Comparison of ENCODE assay signal across 9 cellular contexts in genomic region chr15:94206463-94207167, GRCh38. TPM values are rescaled to one million over a fixed set of nuclear protein-coding genes. Genes with fewer than 3 reads are reported as not detected.
DNase-seq lines count a peak whose midpoint lies in the region; ATAC-seq and TF ChIP-seq lines count a peak whose summit lies in the region.
"Had no signal": no experiment of that assay in that cellular context is flagged by ENCODE, and none has a peak within 500 bp of the region (broad histone marks: within the 10 kb centered on the region; RNA-seq: fewer than 3 reads in every experiment).

No MANE protein-coding gene starts in this region.

- no peaks in the 10 kb centered on the region for H3K36me3 Mint-ChIP-seq in CD8-positive, alpha-beta memory T cell
- peaks cover 32% of the 10 kb centered on the region for H3K36me3 Mint-ChIP-seq in activated CD8-positive, alpha-beta memory T cell treated with anti-CD3 and anti-CD28 coated beads, Interleukin-2, amount 10 ng/mL, durations not matched to agents 7 days and 5 days

- peaks cover 4 to 7% of the 10 kb centered on the region in 2 donors for H3K27me3 Mint-ChIP-seq in CD8-positive, alpha-beta memory T cell
- H3K27me3 Mint-ChIP-seq in activated CD8-positive, alpha-beta memory T cell treated with anti-CD3 and anti-CD28 coated beads, Interleukin-2, amount 10 ng/mL, durations not matched to agents 7 days and 5 days = no peaks in the 10 kb centered on the region

- intact Hi-C loops in mucosa of descending colon (cut with DNase I, micrococcal nuclease) = no loop called here

- no peaks in the 10 kb centered on the region for H3K9me3 ChIP-seq in CD8-positive, alpha-beta memory T cell (ENCODE audit: low read length)
- H3K9me3 ChIP-seq in mucosa of descending colon = no peaks in the 10 kb centered on the region

- H3K27ac ChIP-seq in CD8-positive, alpha-beta memory T cell (ENCODE audit: low read depth, low read length) = no peak overlapping the region

- peak overlapping the region in 6 of 7 donors; percentile 56 to 83 (median 71) for H3K4me3 Mint-ChIP-seq in CD8-positive, alpha-beta memory T cell
- H3K4me3 Mint-ChIP-seq in activated CD8-positive, alpha-beta memory T cell treated with anti-CD3 and anti-CD28 coated beads, Interleukin-2, amount 10 ng/mL, durations not matched to agents 7 days and 5 days = peak overlapping the region; percentile 66

- DNase-seq in CD8-positive, alpha-beta memory T cell = no peak
- peak; percentile 92 for DNase-seq in activated CD8-positive, alpha-beta memory T cell treated with anti-CD3 and anti-CD28 coated beads, Interleukin-2, amount 10 ng/mL, durations not matched to agents 7 days and 5 days
- DNase-seq in mucosa of descending colon (no peak), NCI-H1048 (lab: John Stamatoyannopoulos, UW) (no peak), NCI-H1417 treated with DMSO at 0.1 percent for 48 hours (lab: John Stamatoyannopoulos, UW) (no peak), NCI-H146 treated with DMSO at 0.1 percent for 48 hours (lab: John Stamatoyannopoulos, UW; ENCODE audit: unreplicated experiment) (no peak)
- DNase-seq: GOT3 had no signal

- TF ChIP-seq CTCF in mucosa of descending colon (IDR thresholded peaks at IDR 0.05) = no peak

- H3K27me3 ChIP-seq in CD8-positive, alpha-beta memory T cell (ENCODE audit: insufficient read depth, low read length, poor library complexity, severe bottlenecking) = no peaks in the 10 kb centered on the region

- no peaks in the 10 kb centered on the region for H3K36me3 ChIP-seq in CD8-positive, alpha-beta memory T cell (ENCODE audit: insufficient read depth, low read length)
- H3K36me3 ChIP-seq in mucosa of descending colon (ENCODE audit: low read depth) = no peaks in the 10 kb centered on the region

- no peak overlapping the region for H3K4me3 ChIP-seq in CD8-positive, alpha-beta memory T cell (ENCODE audit: low read length)
- H3K4me3 ChIP-seq in mucosa of descending colon = no peak overlapping the region

- H3K4me1 ChIP-seq in CD8-positive, alpha-beta memory T cell (ENCODE audit: insufficient read depth, low read length) = no peaks in the 10 kb centered on the region
- H3K4me1 ChIP-seq in mucosa of descending colon (ENCODE audit: low read depth) = no peaks in the 10 kb centered on the region

- POLR2A ChIA-PET in CD8-positive, alpha-beta memory T cell (lab: Charles Lee) = no interaction called here

- H3K9me3 Mint-ChIP-seq in CD8-positive, alpha-beta memory T cell = peaks cover 0 to 2% (median 0%) of the 10 kb centered on the region in 5 donors
- no peaks in the 10 kb centered on the region for H3K9me3 Mint-ChIP-seq in activated CD8-positive, alpha-beta memory T cell treated with anti-CD3 and anti-CD28 coated beads, Interleukin-2, amount 10 ng/mL, durations not matched to agents 7 days and 5 days (ENCODE audit: low read depth)

- peak; percentile 70 for ATAC-seq in HG03097 (IDR thresholded peaks at IDR 0.05; ENCODE audit: low FRiP score, unreplicated experiment)
- ATAC-seq in activated CD8-positive, alpha-beta memory T cell treated with anti-CD3 and anti-CD28 coated beads, Interleukin-2, amount 10 ng/mL, durations not matched to agents 7 days and 5 days = peak; percentile 92
- ATAC-seq in mucosa of descending colon = peak; percentile 67
- ATAC-seq in GM18517 (IDR thresholded peaks at IDR 0.05; ENCODE audit: unreplicated experiment) = no peak

- CTCF ChIA-PET in CD8-positive, alpha-beta memory T cell (lab: Charles Lee) = no interaction called here
- CTCF ChIA-PET in activated CD8-positive, alpha-beta memory T cell treated with anti-CD3 and anti-CD28 coated beads, Interleukin-2, amount 10 ng/mL, durations not matched to agents 7 days and 5 days (lab: Charles Lee) = interaction anchor here (1.0 kb wide), 1 partner anchor 9 kb away, joined by 4 read pairs; no protein-coding TSS in a partner anchor

- peak overlapping the region in 3 of 8 donors; percentile 27 to 53 (median 51) for H3K27ac Mint-ChIP-seq in CD8-positive, alpha-beta memory T cell
- H3K27ac Mint-ChIP-seq in activated CD8-positive, alpha-beta memory T cell treated with anti-CD3 and anti-CD28 coated beads, Interleukin-2, amount 10 ng/mL, durations not matched to agents 7 days and 5 days = peak overlapping the region; percentile 95

- H3K4me1 Mint-ChIP-seq in CD8-positive, alpha-beta memory T cell = peaks cover 7 to 17% (median 8%) of the 10 kb centered on the region in 3 donors
- peaks cover 48% of the 10 kb centered on the region for H3K4me1 Mint-ChIP-seq in activated CD8-positive, alpha-beta memory T cell treated with anti-CD3 and anti-CD28 coated beads, Interleukin-2, amount 10 ng/mL, durations not matched to agents 7 days and 5 days

RNA-seq across cellular contexts. Expression of gene MCTP2, which starts 24.7 kb away (rescaled TPM):
- 10 to 100 TPM; 16.5 to 17.0 TPM for total RNA-seq in CD8-positive, alpha-beta memory T cell
- 13.6 TPM for polyA plus RNA-seq in CD8-positive, alpha-beta memory T cell
- 10 to 100 TPM; 67.2 to 83.8 TPM for total RNA-seq in activated CD8-positive, alpha-beta memory T cell treated with anti-CD3 and anti-CD28 coated beads, Interleukin-2, amount 10 ng/mL, durations not matched to agents 7 days and 5 days
- total RNA-seq in mucosa of descending colon = 10 to 100 TPM; 41.9 to 89.3 (median 83.7) TPM
